ENCODE assay signal across 8 cellular contexts in the genomic region with DNA sequence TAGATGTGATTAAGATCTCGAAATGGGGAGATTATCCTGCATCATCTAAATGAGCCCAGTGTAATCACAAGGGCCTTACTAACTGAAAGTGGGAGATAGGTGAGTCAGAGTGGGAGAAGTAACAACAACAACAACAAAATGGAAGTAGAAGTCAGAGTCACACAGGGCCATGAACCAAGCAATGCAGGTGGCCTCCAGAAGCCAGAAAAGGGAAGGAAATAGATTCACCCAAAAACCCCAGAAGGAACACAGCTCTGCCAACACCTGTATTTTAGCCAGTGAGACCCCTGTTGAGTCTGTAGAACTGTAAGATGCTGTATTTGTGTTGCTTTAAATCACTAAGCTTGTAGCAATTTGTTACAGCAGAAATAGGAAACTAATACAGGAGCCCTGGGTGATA. TPM values are rescaled to one million over a fixed set of nuclear protein-coding genes. Genes with fewer than 3 reads are reported as not detected.
DNase-seq lines count a peak whose midpoint lies in the region; ATAC-seq and TF ChIP-seq lines count a peak whose summit lies in the region.

No MANE protein-coding gene starts in this region.

- peak overlapping the region; percentile 99 for H3K27ac Mint-ChIP-seq in activated T-helper 17 cell treated with anti-CD3 and anti-CD28 coated beads, Interleukin-2, amount 50 U/mL, for 72 hours
- H3K27ac Mint-ChIP-seq in mesothelial cell of epicardium = no peak overlapping the region

- H3K4me1 Mint-ChIP-seq in activated T-helper 17 cell treated with anti-CD3 and anti-CD28 coated beads, Interleukin-2, amount 50 U/mL, for 72 hours = peaks cover 49% of the 10 kb centered on the region
- H3K4me1 Mint-ChIP-seq in mesothelial cell of epicardium = peaks cover 50% of the 10 kb centered on the region

- no peaks in the 10 kb centered on the region for H3K9me3 ChIP-seq in osteoblast (ENCODE audit: low read depth, low read length)

- H3K4me3 Mint-ChIP-seq in activated T-helper 17 cell treated with anti-CD3 and anti-CD28 coated beads, Interleukin-2, amount 50 U/mL, for 72 hours = peak overlapping the region; percentile 89
- H3K4me3 Mint-ChIP-seq in mesothelial cell of epicardium = no peak overlapping the region

- H3K4me1 ChIP-seq in osteoblast (ENCODE audit: insufficient read depth, low read length) = peaks cover 58% of the 10 kb centered on the region

- no peaks in the 10 kb centered on the region for H3K9me3 Mint-ChIP-seq in activated T-helper 17 cell treated with anti-CD3 and anti-CD28 coated beads, Interleukin-2, amount 50 U/mL, for 72 hours
- no peaks in the 10 kb centered on the region for H3K9me3 Mint-ChIP-seq in mesothelial cell of epicardium

- ATAC-seq in GM18868 (IDR thresholded peaks at IDR 0.05; ENCODE audit: unreplicated experiment) (peak; percentile 28), HG02870 (IDR thresholded peaks at IDR 0.05; ENCODE audit: unreplicated experiment) (peak; percentile 29), sciatic nerve (no peak)
- peak; percentile 33 for ATAC-seq in activated T-helper 17 cell treated with anti-CD3 and anti-CD28 coated beads, Interleukin-2, amount 50 U/mL, for 72 hours (replicated peaks)

- peak overlapping the region; percentile 99 for H3K27ac ChIP-seq in osteoblast (ENCODE audit: low read depth, low read length)

- H3K36me3 ChIP-seq in osteoblast (ENCODE audit: insufficient read depth, low read length) = peaks cover 30% of the 10 kb centered on the region

- H3K36me3 Mint-ChIP-seq in activated T-helper 17 cell treated with anti-CD3 and anti-CD28 coated beads, Interleukin-2, amount 50 U/mL, for 72 hours (ENCODE audit: low read depth) = peaks cover 95% of the 10 kb centered on the region
- peaks cover 16% of the 10 kb centered on the region for H3K36me3 Mint-ChIP-seq in mesothelial cell of epicardium

- H2AFZ ChIP-seq in osteoblast (ENCODE audit: low read length) = no peak overlapping the region

- TF ChIP-seq CTCF in osteoblast (IDR thresholded peaks at IDR 0.05; ENCODE audit: extremely low read depth, low read depth, low read length) (no peak), mesothelial cell of epicardium (IDR thresholded peaks at IDR 0.05; ENCODE audit: unreplicated experiment) (no peak)

- H3K4me2 ChIP-seq in osteoblast (ENCODE audit: insufficient read depth, low read length) = peak overlapping the region; percentile 95

- peaks cover 63% of the 10 kb centered on the region for H3K79me2 ChIP-seq in osteoblast (ENCODE audit: insufficient read depth, low read length)

- H3K4me3 ChIP-seq in osteoblast (ENCODE audit: insufficient read depth, low read length) = no peak overlapping the region

- DNase-seq in osteoblast (ENCODE audit: insufficient read length, low spot score, missing footprints) (peak; percentile 32), sciatic nerve (ENCODE audit: low spot score) (no peak), activated gamma-delta T cell (lab: John Stamatoyannopoulos, UW) (no peak), NCI-H2196 (lab: John Stamatoyannopoulos, UW; ENCODE audit: unreplicated experiment) (no peak), mesothelial cell of epicardium (ENCODE audit: low spot score in 2 of 2, unreplicated experiment in 2 of 2) (no peak)

- H3K27me3 Mint-ChIP-seq in activated T-helper 17 cell treated with anti-CD3 and anti-CD28 coated beads, Interleukin-2, amount 50 U/mL, for 72 hours = no peaks in the 10 kb centered on the region
- H3K27me3 Mint-ChIP-seq in mesothelial cell of epicardium (ENCODE audit: low read depth) = no peaks in the 10 kb centered on the region

- H4K20me1 ChIP-seq in osteoblast (ENCODE audit: insufficient read depth, low read length) = peaks cover 46% of the 10 kb centered on the region

- H3K27me3 ChIP-seq in osteoblast (ENCODE audit: insufficient read depth, low read length) = no peaks in the 10 kb centered on the region

- intact Hi-C loops in sciatic nerve (cut with DNase I) = no loop called here

RNA-seq across cellular contexts. Expression of gene TAGLN2, which starts 4.1 kb away (rescaled TPM):
- total RNA-seq in activated T-helper 17 cell treated with anti-CD3 and anti-CD28 coated beads, Interleukin-2, amount 50 U/mL, for 72 hours = 100 to 1,000 TPM; 457 to 593 TPM
- total RNA-seq in osteoblast (156 and 159 TPM in 2 replicates), sciatic nerve (184 TPM), mesothelial cell of epicardium (41.6 to 46.2 TPM (median 44.6 TPM) in 3 replicates)

RNA-seq across cellular contexts. Expression of gene CFAP45, which starts 21.3 kb away (rescaled TPM):
- 1 to 10 TPM in 1 of 2 donors, under 1 TPM in 1; 0.78 to 3.6 TPM for total RNA-seq in activated T-helper 17 cell treated with anti-CD3 and anti-CD28 coated beads, Interleukin-2, amount 50 U/mL, for 72 hours
- total RNA-seq in osteoblast = 0.29 and 0.36 TPM in 2 replicates
- total RNA-seq in sciatic nerve = 1.6 TPM
- total RNA-seq in mesothelial cell of epicardium = 0.18 to 0.20 TPM (median 0.20 TPM) in 3 replicates

RNA-seq across cellular contexts. Expression of gene IGSF9, which starts 24.2 kb away (rescaled TPM):
- total RNA-seq in activated T-helper 17 cell treated with anti-CD3 and anti-CD28 coated beads, Interleukin-2, amount 50 U/mL, for 72 hours = not detected
- under 0.01 TPM in 2 replicates for total RNA-seq in osteoblast
- total RNA-seq in sciatic nerve = 0.18 TPM
- total RNA-seq in mesothelial cell of epicardium = 75.8 to 77.5 TPM (median 76.9 TPM) in 3 replicates

RNA-seq across cellular contexts. Expression of gene SLAMF9, which starts 32.8 kb away (rescaled TPM):
- not detected for total RNA-seq in activated T-helper 17 cell treated with anti-CD3 and anti-CD28 coated beads, Interleukin-2, amount 50 U/mL, for 72 hours
- total RNA-seq in osteoblast = not detected in 2 replicates
- total RNA-seq in sciatic nerve = 0.80 TPM
- total RNA-seq in mesothelial cell of epicardium = not detected in 3 replicates

RNA-seq across cellular contexts. Expression of gene VSIG8, which starts 58.8 kb away (rescaled TPM):
- total RNA-seq in activated T-helper 17 cell treated with anti-CD3 and anti-CD28 coated beads, Interleukin-2, amount 50 U/mL, for 72 hours = under 1 TPM in 1 of 2 donors, not detected in 1; 0.26 TPM
- total RNA-seq in osteoblast (not detected in 2 replicates), sciatic nerve (not detected), mesothelial cell of epicardium (not detected in 3 replicates)

Comparison
In these comparisons a context has a peak if more than half of its experiments do, and no peak if none do; other contexts are left out.
1. RNA of gene IGSF9, which starts 24.2 kb away (total RNA-seq): 75.8 to 77.5 TPM in mesothelial cell of epicardium; 0.18 TPM in sciatic nerve (single experiment), not detected in activated T-helper 17 cell treated with anti-CD3 and anti-CD28 coated beads, Interleukin-2, amount 50 U/mL, for 72 hours and under 0.01 TPM in osteoblast; every median in the first group is over 10 times any median in the second.